Comparison of ENCODE assay signal across 1 cellular context in genomic region chr5:177982072-177982727, GRCh38.
TF ChIP-seq lines count a peak whose summit lies in the region.

No MANE protein-coding gene starts in this region.

TF ChIP-seq in GM23338, 12 proteins besides CTCF, POLR2A, EP300 and RAD21 (continued from another document):
- TF ChIP-seq REST (IDR thresholded peaks at IDR 0.05; ENCODE audit: unreplicated experiment) (no peak), ZNF462 (CRISPR knock-in tag; IDR thresholded peaks at IDR 0.05) (no peak), ZNF331 (CRISPR knock-in tag; IDR thresholded peaks at IDR 0.05; ENCODE audit: low read depth) (no peak)
TF ChIP-seq in GM23338: peak in this region for 0.
